8 cellular contexts compared by ENCODE assay signal in the genomic region with DNA sequence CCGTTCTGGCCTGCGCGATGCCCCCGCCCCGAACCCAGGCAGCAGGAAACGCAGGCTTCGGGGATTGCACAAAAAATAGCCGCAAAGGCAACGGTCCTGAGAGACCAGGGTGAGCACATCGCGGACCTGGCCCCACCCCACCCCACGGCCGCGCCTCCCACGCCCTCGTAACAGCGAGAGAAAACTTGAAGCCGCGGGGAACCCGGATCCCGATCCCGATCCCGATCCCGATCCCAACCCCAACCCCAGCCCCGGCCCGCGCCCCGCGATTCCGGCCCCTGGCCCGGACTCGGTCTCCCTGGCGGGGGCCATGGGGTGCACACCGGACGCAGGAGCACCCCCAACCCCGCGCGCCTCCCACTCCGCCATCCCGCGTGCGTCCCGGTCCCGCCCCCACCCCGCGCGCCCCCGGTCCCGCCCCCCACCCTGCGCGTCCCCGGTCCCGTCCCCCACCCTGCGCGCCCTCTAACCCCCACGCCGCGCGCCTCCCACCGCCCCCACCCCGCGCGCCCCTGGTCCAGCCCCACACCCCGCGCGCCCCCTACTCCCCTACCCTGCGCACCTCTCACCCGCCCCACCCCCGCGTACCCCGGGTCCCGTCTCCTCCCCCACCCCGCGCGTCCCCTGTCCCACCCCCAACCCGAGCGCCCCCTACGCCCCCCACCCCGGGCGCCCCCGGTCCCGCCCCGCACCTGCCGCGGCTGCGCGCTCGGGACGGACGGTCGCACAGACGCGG. TPM values are rescaled to one million over a fixed set of nuclear protein-coding genes. Genes with fewer than 3 reads are reported as not detected.
DNase-seq lines count a peak whose midpoint lies in the region; ATAC-seq, FAIRE-seq and TF ChIP-seq lines count a peak whose summit lies in the region.

No MANE protein-coding gene starts in this region.

- H2AFZ ChIP-seq in HepG2 (ENCODE audit: low read length), result no peak overlapping the region

- no peak for TF ChIP-seq CTCF in HepG2 (CRISPR knock-in tag; IDR thresholded peaks at IDR 0.05)

- POLR2A ChIA-PET in HepG2 (lab: Yijun Ruan, JAX), result no interaction called here

- peaks cover 49% of the 10 kb centered on the region for H3K4me1 ChIP-seq in HepG2 (ENCODE audit: insufficient read depth, low read length)

- no TSS peak for BruUV-seq in HepG2 (replicated peaks; lab: Mats Ljungman, UMichigan)

- H3K27me3 Mint-ChIP-seq in T-helper 1 cell treated with Interleukin-12 subunit alpha and Interleukin-12 subunit beta and Interleukin-4 antibody, amounts not matched to agents 30 μg/mL and 1 μg/mL, for 36 hours (ENCODE audit: low read depth), result no peaks in the 10 kb centered on the region
- H3K27me3 Mint-ChIP-seq in central memory CD8-positive, alpha-beta T cell, result no peaks in the 10 kb centered on the region
- no peaks in the 10 kb centered on the region for H3K27me3 Mint-ChIP-seq in stimulated activated naive B cell treated with anti-CD40 and anti-IgM and Interleukin-4, amounts not matched to agents 10 μg/mL and 1 μg/mL and 100 μg/mL, for 72 hours

- H3K36me3 Mint-ChIP-seq in T-helper 1 cell treated with Interleukin-12 subunit alpha and Interleukin-12 subunit beta and Interleukin-4 antibody, amounts not matched to agents 30 μg/mL and 1 μg/mL, for 36 hours (ENCODE audit: low read depth), result peaks cover 22% of the 10 kb centered on the region
- H3K36me3 Mint-ChIP-seq in central memory CD8-positive, alpha-beta T cell (ENCODE audit: insufficient read depth), result peaks cover 55% of the 10 kb centered on the region
- H3K36me3 Mint-ChIP-seq in stimulated activated naive B cell treated with anti-CD40 and anti-IgM and Interleukin-4, amounts not matched to agents 10 μg/mL and 1 μg/mL and 100 μg/mL, for 72 hours, result peaks cover 44 to 64% of the 10 kb centered on the region in 2 donors

- H3K9me3 Mint-ChIP-seq in T-helper 1 cell treated with Interleukin-12 subunit alpha and Interleukin-12 subunit beta and Interleukin-4 antibody, amounts not matched to agents 30 μg/mL and 1 μg/mL, for 36 hours, result no peaks in the 10 kb centered on the region
- H3K9me3 Mint-ChIP-seq in central memory CD8-positive, alpha-beta T cell, result no peaks in the 10 kb centered on the region
- H3K9me3 Mint-ChIP-seq in stimulated activated naive B cell treated with anti-CD40 and anti-IgM and Interleukin-4, amounts not matched to agents 10 μg/mL and 1 μg/mL and 100 μg/mL, for 72 hours, result no peaks in the 10 kb centered on the region

- H3K4me3 Mint-ChIP-seq in T-helper 1 cell treated with Interleukin-12 subunit alpha and Interleukin-12 subunit beta and Interleukin-4 antibody, amounts not matched to agents 30 μg/mL and 1 μg/mL, for 36 hours, result peak overlapping the region; percentile 63
- peak overlapping the region; percentile 86 for H3K4me3 Mint-ChIP-seq in central memory CD8-positive, alpha-beta T cell
- H3K4me3 Mint-ChIP-seq in stimulated activated naive B cell treated with anti-CD40 and anti-IgM and Interleukin-4, amounts not matched to agents 10 μg/mL and 1 μg/mL and 100 μg/mL, for 72 hours, result peak overlapping the region; percentile 92 to 94

- FAIRE-seq in HepG2 (lab: Jason Lieb, UNC), result no peak

- no peaks in the 10 kb centered on the region; a peak in 1 of 5 replicates for H3K27me3 ChIP-seq in HepG2 (ENCODE audit: control insufficient read depth in 1 of 2, insufficient read depth in 2 of 2, low read length in 2 of 2)

- peaks cover 10% of the 10 kb centered on the region for H3K79me2 ChIP-seq in HepG2 (ENCODE audit: insufficient read depth, low read length)

- H3K9me3 ChIP-seq in HepG2 (ENCODE audit: low read length), result no peaks in the 10 kb centered on the region

- CTCF ChIA-PET in HepG2 (lab: Yijun Ruan, JAX; ENCODE audit: low intra/inter-chr PET ratio, low total read pairs), result interaction anchor here (1.6 kb wide), 1 partner anchor 21 kb away, joined by 5 read pairs; no protein-coding TSS in a partner anchor

- in situ Hi-C loops in HepG2 (cut with HindIII; ENCODE audit: extremely low pct_ligation_motif_present, low pct_unique_long_range_greater_than_20kb), result no loop called here

- H3K27ac ChIP-seq in HepG2 (ENCODE audit: extremely low read length, insufficient read depth, low read length), result no peak overlapping the region

- peak; percentile 83 for DNase-seq in activated effector memory CD4-positive, alpha-beta T cell treated with anti-CD3 and anti-CD28 coated beads, Interleukin-2, amount 50 U/mL, for 16 hours
- DNase-seq in activated effector memory CD4-positive, alpha-beta T cell treated with Interleukin-2 at 50 U/mL for 16 hours, result no peak
- DNase-seq in central memory CD8-positive, alpha-beta T cell (ENCODE audit: low spot score in 2 of 2), result no peak
- DNase-seq in HepG2 (ENCODE audit: low spot score), result no peak
- DNase-seq in stimulated activated naive B cell treated with anti-CD40 and anti-IgM and Interleukin-4, amounts not matched to agents 10 μg/mL and 1 μg/mL and 100 μg/mL, for 72 hours, result peak; percentile 54
- no peak for DNase-seq in GM19240 (ENCODE audit: insufficient read length, low spot score)

- TF ChIP-seq RAD21 in HepG2 (CRISPR knock-in tag; IDR thresholded peaks at IDR 0.05), result no peak

- peaks cover 35% of the 10 kb centered on the region for H3K4me1 Mint-ChIP-seq in T-helper 1 cell treated with Interleukin-12 subunit alpha and Interleukin-12 subunit beta and Interleukin-4 antibody, amounts not matched to agents 30 μg/mL and 1 μg/mL, for 36 hours (ENCODE audit: low read depth)
- H3K4me1 Mint-ChIP-seq in central memory CD8-positive, alpha-beta T cell, result peaks cover 49% of the 10 kb centered on the region
- peaks cover 42 to 70% of the 10 kb centered on the region in 2 donors for H3K4me1 Mint-ChIP-seq in stimulated activated naive B cell treated with anti-CD40 and anti-IgM and Interleukin-4, amounts not matched to agents 10 μg/mL and 1 μg/mL and 100 μg/mL, for 72 hours

- TF ChIP-seq EP300 in HepG2 (IDR thresholded peaks at IDR 0.05; ENCODE audit: low read depth in 2 of 2, low read length in 2 of 2) (no peak), HepG2 (CRISPR knock-in tag; IDR thresholded peaks at IDR 0.05; ENCODE audit: borderline replicate concordance) (no peak)

- peak overlapping the region; percentile 90 for H3K9ac ChIP-seq in HepG2 (ENCODE audit: insufficient read depth, low read depth, low read length)

- 19% methylated on average over 13 of the region's 93 CpGs for WGBS in HepG2 (ENCODE audit: low lambda C conversion rate)

- H3K4me2 ChIP-seq in HepG2 (ENCODE audit: low read depth, low read length), result peak overlapping the region; percentile 66

- H4K20me1 ChIP-seq in HepG2 (ENCODE audit: insufficient read depth, low read length), result peaks cover 17% of the 10 kb centered on the region; the same call in 1 of the 2 replicates

- peak overlapping the region; percentile 97 to 98 (median 98); a peak in 4 of 6 replicates for H3K4me3 ChIP-seq in HepG2 (replicated peaks in 1 of 3; ENCODE audit: insufficient read depth in 1 of 3, low read depth in 2 of 3, low read length in 3 of 3)

- ATAC-seq in central memory CD8-positive, alpha-beta T cell (replicated peaks; ENCODE audit: extremely low read depth, poor library complexity, severe bottlenecking), result peak; percentile 4
- ATAC-seq in HepG2, result no peak
- peak; percentile 7 to 10 for ATAC-seq in stimulated activated naive B cell treated with anti-CD40 and anti-IgM and Interleukin-4, amounts not matched to agents 10 μg/mL and 1 μg/mL and 100 μg/mL, for 72 hours (replicated peaks)
- no peak for ATAC-seq in GM19324 (IDR thresholded peaks at IDR 0.05; ENCODE audit: low FRiP score, unreplicated experiment)

- intact Hi-C loops in HepG2 (cut with micrococcal nuclease; ENCODE audit: unreplicated experiment), result loop anchor here (10.0 kb wide), 1 partner anchor 69 kb away; no protein-coding TSS in a partner anchor

- H3K36me3 ChIP-seq in HepG2 (replicated peaks in 1 of 2; ENCODE audit: control insufficient read depth in 1 of 2, insufficient read depth in 2 of 2, low read length in 2 of 2), result peaks cover 10 to 19% of the 10 kb centered on the region in 2 experiments; a peak in 3 of 5 replicates

- TF ChIP-seq POLR2A in HepG2 (IDR thresholded peaks at IDR 0.05; ENCODE audit: insufficient read depth in 1 of 2, low read depth in 2 of 2, low read length in 2 of 2), result no peak

- H3K27ac Mint-ChIP-seq in T-helper 1 cell treated with Interleukin-12 subunit alpha and Interleukin-12 subunit beta and Interleukin-4 antibody, amounts not matched to agents 30 μg/mL and 1 μg/mL, for 36 hours, result no peak overlapping the region
- H3K27ac Mint-ChIP-seq in central memory CD8-positive, alpha-beta T cell (ENCODE audit: low read depth), result peak overlapping the region; percentile 89
- H3K27ac Mint-ChIP-seq in stimulated activated naive B cell treated with anti-CD40 and anti-IgM and Interleukin-4, amounts not matched to agents 10 μg/mL and 1 μg/mL and 100 μg/mL, for 72 hours, result peak overlapping the region; percentile 97

RNA-seq across cellular contexts. Expression of a gene that starts 29.0 kb away (rescaled TPM):
- 47.9 and 63.4 TPM in 2 replicates for total RNA-seq in HepG2 (2016; rRNA removed; fragmentation: Illumina TruSeq; extraction: Trizol)
- 11.5 and 13.9 TPM in 2 replicates for total RNA-seq in HepG2 (2016; cell fraction: cytosol; rRNA removed; fragmentation: Illumina TruSeq; extraction: Trizol; ENCODE audit: low read depth)
- total RNA-seq in HepG2 (2016; cell fraction: insoluble cytoplasmic fraction; rRNA removed; fragmentation: Illumina TruSeq; extraction: Trizol), result 48.3 and 54.0 TPM in 2 replicates
- total RNA-seq in HepG2 (2016; cell fraction: membrane; rRNA removed; fragmentation: Illumina TruSeq; extraction: Trizol), result 23.0 and 27.1 TPM in 2 replicates
- total RNA-seq in HepG2 (2016; cell fraction: nucleus; rRNA removed; fragmentation: Illumina TruSeq; extraction: Trizol), result 25.4 and 26.5 TPM in 2 replicates
- 6.8 and 6.9 TPM in 2 replicates for polyA plus RNA-seq in HepG2 (2011; rRNA removed)
- polyA plus RNA-seq in HepG2 (2011; cell fraction: cytosol; rRNA removed), result 4.8 and 5.2 TPM in 2 replicates
- polyA plus RNA-seq in HepG2 (2011; cell fraction: nucleus; rRNA removed), result 8.6 and 9.1 TPM in 2 replicates
- polyA plus RNA-seq in HepG2 (2012), result 23.7 and 25.5 TPM in 2 replicates
- polyA plus RNA-seq in HepG2 (2016; cell fraction: cytosol; fragmentation: Illumina TruSeq; extraction: Trizol; ENCODE audit: low read depth), result 5.0 and 6.7 TPM in 2 replicates
- 48.2 and 58.0 TPM in 2 replicates for polyA plus RNA-seq in HepG2 (2016; cell fraction: insoluble cytoplasmic fraction; fragmentation: Illumina TruSeq; extraction: Trizol; ENCODE audit: low read depth)
- polyA plus RNA-seq in HepG2 (2016; cell fraction: membrane; fragmentation: Illumina TruSeq; extraction: Trizol; ENCODE audit: low read depth), result 12.7 and 14.5 TPM in 2 replicates
- 36.4 and 41.5 TPM in 2 replicates for polyA plus RNA-seq in HepG2 (2016; cell fraction: nucleus; fragmentation: Illumina TruSeq; extraction: Trizol; ENCODE audit: insufficient read depth, low read depth)
- 7.1 and 9.6 TPM in 2 replicates for polyA minus RNA-seq in HepG2 (2011; rRNA and poly(A)+ RNA removed; ENCODE audit: low replicate concordance)
- 10.4 and 14.8 TPM in 2 replicates for polyA minus RNA-seq in HepG2 (2011; cell fraction: cytosol; rRNA and poly(A)+ RNA removed)
- polyA minus RNA-seq in HepG2 (2011; cell fraction: nucleus; rRNA and poly(A)+ RNA removed), result 10.0 and 12.2 TPM in 2 replicates

RNA-seq across cellular contexts. Expression of a gene that starts 29.1 kb away (rescaled TPM):
- total RNA-seq in HepG2 (2016; rRNA removed; fragmentation: Illumina TruSeq; extraction: Trizol), result 2.0 and 2.5 TPM in 2 replicates
- 1.9 and 2.1 TPM in 2 replicates for total RNA-seq in HepG2 (2016; cell fraction: cytosol; rRNA removed; fragmentation: Illumina TruSeq; extraction: Trizol; ENCODE audit: low read depth)
- total RNA-seq in HepG2 (2016; cell fraction: insoluble cytoplasmic fraction; rRNA removed; fragmentation: Illumina TruSeq; extraction: Trizol), result 2.5 and 3.1 TPM in 2 replicates
- 4.7 and 4.9 TPM in 2 replicates for total RNA-seq in HepG2 (2016; cell fraction: membrane; rRNA removed; fragmentation: Illumina TruSeq; extraction: Trizol)
- 1.2 and 1.4 TPM in 2 replicates for total RNA-seq in HepG2 (2016; cell fraction: nucleus; rRNA removed; fragmentation: Illumina TruSeq; extraction: Trizol)
- 1.6 and 1.8 TPM in 2 replicates for polyA plus RNA-seq in HepG2 (2011; rRNA removed)
- polyA plus RNA-seq in HepG2 (2011; cell fraction: cytosol; rRNA removed), result 1.2 TPM in 2 replicates
- 1.2 and 1.3 TPM in 2 replicates for polyA plus RNA-seq in HepG2 (2011; cell fraction: nucleus; rRNA removed)
- polyA plus RNA-seq in HepG2 (2012), result 1.5 and 1.7 TPM in 2 replicates
- polyA plus RNA-seq in HepG2 (2016; cell fraction: cytosol; fragmentation: Illumina TruSeq; extraction: Trizol; ENCODE audit: low read depth), result 2.8 TPM in 2 replicates
- 3.0 TPM in 2 replicates for polyA plus RNA-seq in HepG2 (2016; cell fraction: insoluble cytoplasmic fraction; fragmentation: Illumina TruSeq; extraction: Trizol; ENCODE audit: low read depth)
- 4.7 TPM in 2 replicates for polyA plus RNA-seq in HepG2 (2016; cell fraction: membrane; fragmentation: Illumina TruSeq; extraction: Trizol; ENCODE audit: low read depth)
- polyA plus RNA-seq in HepG2 (2016; cell fraction: nucleus; fragmentation: Illumina TruSeq; extraction: Trizol; ENCODE audit: insufficient read depth, low read depth), result 2.1 and 2.8 TPM in 2 replicates
- polyA minus RNA-seq in HepG2 (2011; rRNA and poly(A)+ RNA removed; ENCODE audit: low replicate concordance), result 2.6 and 2.7 TPM in 2 replicates
- polyA minus RNA-seq in HepG2 (2011; cell fraction: cytosol; rRNA and poly(A)+ RNA removed), result 0.88 and 1.4 TPM in 2 replicates
- polyA minus RNA-seq in HepG2 (2011; cell fraction: nucleus; rRNA and poly(A)+ RNA removed), result 1.4 and 3.2 TPM in 2 replicates

Comparison
In these comparisons a context has a peak if more than half of its experiments do, and no peak if none do; other contexts are left out.
1. DNase-seq: peak in activated effector memory CD4-positive, alpha-beta T cell treated with anti-CD3 and anti-CD28 coated beads, Interleukin-2, amount 50 U/mL, for 16 hours (single experiment) and stimulated activated naive B cell treated with anti-CD40 and anti-IgM and Interleukin-4, amounts not matched to agents 10 μg/mL and 1 μg/mL and 100 μg/mL, for 72 hours (single experiment); none in activated effector memory CD4-positive, alpha-beta T cell treated with Interleukin-2 at 50 U/mL for 16 hours (single experiment), central memory CD8-positive, alpha-beta T cell (0 of 2), HepG2 (single experiment) and GM19240 (single experiment).
2. ATAC-seq: peak in central memory CD8-positive, alpha-beta T cell (single experiment) and stimulated activated naive B cell treated with anti-CD40 and anti-IgM and Interleukin-4, amounts not matched to agents 10 μg/mL and 1 μg/mL and 100 μg/mL, for 72 hours (2 of 2); none in HepG2 (single experiment) and GM19324 (single experiment).
3. Peak in every context shown above with its lines, with median percentiles within 50 percentile points of each other: H3K4me3 Mint-ChIP-seq.